In the genomic region with DNA sequence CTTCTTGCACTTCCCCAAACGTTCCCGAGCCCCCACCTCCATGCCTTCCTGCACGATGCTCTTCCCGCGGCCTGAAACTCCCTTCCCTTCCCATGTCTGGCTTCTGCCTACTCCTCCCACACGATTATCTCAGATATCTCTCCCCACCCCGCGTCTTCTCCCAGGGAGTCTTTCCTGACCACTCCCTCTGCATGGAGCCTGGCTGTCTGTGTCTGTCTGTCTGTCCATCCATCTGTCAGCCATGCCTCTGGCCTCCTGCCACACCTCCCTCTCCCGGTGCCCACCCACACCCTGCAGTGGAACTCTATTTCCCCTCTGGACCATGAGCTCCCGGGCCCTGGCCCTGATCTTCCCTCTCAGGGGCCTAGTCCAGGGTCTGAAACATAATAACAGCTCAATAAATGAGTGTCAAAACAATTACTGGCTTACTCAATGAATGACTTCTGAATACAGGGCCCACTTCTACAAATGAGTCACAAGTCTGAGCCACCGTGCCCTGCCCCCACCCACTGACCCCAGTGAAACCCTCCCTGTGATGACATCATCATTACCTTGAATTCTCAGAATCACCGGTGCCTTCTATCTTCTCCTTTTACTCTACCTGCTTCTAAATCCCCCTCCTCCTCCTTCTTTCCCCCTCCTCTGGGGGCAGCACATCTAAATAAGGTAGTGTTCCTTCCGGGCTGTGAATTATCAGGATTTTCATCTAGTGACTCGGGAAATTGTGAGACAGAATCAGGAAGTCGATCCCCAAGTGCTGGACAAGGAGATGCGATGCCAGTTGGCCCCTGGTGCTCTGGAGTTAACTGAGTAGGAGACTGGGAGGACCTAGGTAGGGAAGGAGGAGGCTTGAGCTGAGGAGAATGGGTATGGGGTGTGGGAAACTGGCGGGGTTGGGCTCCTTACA, we compare ENCODE assay signal across 9 cellular contexts. TPM values are rescaled to one million over a fixed set of nuclear protein-coding genes. Genes with fewer than 3 reads are reported as not detected.
DNase-seq lines count a peak whose midpoint lies in the region; ATAC-seq, FAIRE-seq and TF ChIP-seq lines count a peak whose summit lies in the region.
"Had no signal": no experiment of that assay in that cellular context is flagged by ENCODE, and none has a peak within 500 bp of the region (broad histone marks: within the 10 kb centered on the region; RNA-seq: fewer than 3 reads in every experiment).

No MANE protein-coding gene starts in this region.

- H3K9me3 ChIP-seq in MM.1S (replicated peaks; ENCODE audit: insufficient read depth, low read length) = no peaks in the 10 kb centered on the region

- H4K20me1 ChIP-seq in MM.1S (ENCODE audit: insufficient read depth, low read length) = no peaks in the 10 kb centered on the region

- no peak for FAIRE-seq in GM12892 (lab: Jason Lieb, UNC)
- FAIRE-seq: islet of Langerhans had no signal

- H3K9me2 ChIP-seq in MM.1S (replicated peaks; ENCODE audit: insufficient read depth, low read length) = no peaks in the 10 kb centered on the region

- no peaks in the 10 kb centered on the region for H3K36me3 ChIP-seq in MM.1S (replicated peaks; ENCODE audit: insufficient read depth, low read length)

- no peak for TF ChIP-seq CTCF in MM.1S (IDR thresholded peaks at IDR 0.05; ENCODE audit: low read length)

- no peaks in the 10 kb centered on the region for H3K27me3 ChIP-seq in MM.1S (replicated peaks; ENCODE audit: insufficient read depth, low read length)

- ATAC-seq in HG02870 (IDR thresholded peaks at IDR 0.05; ENCODE audit: unreplicated experiment) = no peak

- no peak overlapping the region for H3K4me3 ChIP-seq in MM.1S (ENCODE audit: low read length)

- DNase-seq in GOT3 (lab: John Stamatoyannopoulos, UW) = peak; percentile 17
- DNase-seq in activated CD4-positive, alpha-beta T cell treated with anti-CD3 and anti-CD28 coated beads for 4 hours = peak; percentile 80 to 84
- peak; percentile 54 for DNase-seq in dermis blood vessel endothelial cell
- peak; percentile 81 to 86 for DNase-seq in stimulated activated CD4-positive, alpha-beta T cell treated with anti-CD3 and anti-CD28 coated beads, Interleukin-4, amount 100 ng/mL, for 4 hours
- DNase-seq in MM.1S = no peak
- DNase-seq in GM12892 (ENCODE audit: insufficient read length) = no peak
- no peak for DNase-seq in NCI-H1105 treated with DMSO at 0.1 percent for 48 hours (lab: John Stamatoyannopoulos, UW)

- H3K4me1 ChIP-seq in MM.1S (ENCODE audit: low read length) = no peaks in the 10 kb centered on the region

- H3K79me2 ChIP-seq in MM.1S (ENCODE audit: low read length) = no peaks in the 10 kb centered on the region

- H3K9ac ChIP-seq in MM.1S (ENCODE audit: low read length) = no peak overlapping the region

- no peak overlapping the region for H3K4me2 ChIP-seq in MM.1S (ENCODE audit: low read depth, low read length)

- H3K27ac ChIP-seq in MM.1S (ENCODE audit: low read length) = no peak overlapping the region

- TF ChIP-seq POLR2A in GM12892 (IDR thresholded peaks at IDR 0.05; ENCODE audit: low read depth, low read length) = no peak

- H3F3A ChIP-seq in MM.1S (ENCODE audit: insufficient read depth, low read length) = no peaks in the 10 kb centered on the region

- H2AFZ ChIP-seq in MM.1S (ENCODE audit: low read length) = no peak overlapping the region

RNA-seq across cellular contexts. Expression of gene PLB1, which starts 46.1 kb away (rescaled TPM):
- 0.05 and 1.0 TPM in 2 replicates for total RNA-seq in dermis blood vessel endothelial cell
- 0.51 TPM for polyA plus RNA-seq in GM12892 (2012; ENCODE audit: missing spikeins)

RNA-seq across cellular contexts. Expression of gene FOSL2, which starts 57.1 kb away (rescaled TPM):
- 58.4 and 59.1 TPM in 2 replicates for total RNA-seq in dermis blood vessel endothelial cell
- 0.68 TPM for polyA plus RNA-seq in GM12892 (2012; ENCODE audit: missing spikeins)

Comparison
In these comparisons a context has a peak if more than half of its experiments do, and no peak if none do; other contexts are left out.
1. DNase-seq: peak in GOT3 (single experiment), activated CD4-positive, alpha-beta T cell treated with anti-CD3 and anti-CD28 coated beads for 4 hours (2 of 2), dermis blood vessel endothelial cell (single experiment) and stimulated activated CD4-positive, alpha-beta T cell treated with anti-CD3 and anti-CD28 coated beads, Interleukin-4, amount 100 ng/mL, for 4 hours (2 of 2); none in MM.1S (single experiment), GM12892 (single experiment) and NCI-H1105 treated with DMSO at 0.1 percent for 48 hours (single experiment).